In the genomic region with DNA sequence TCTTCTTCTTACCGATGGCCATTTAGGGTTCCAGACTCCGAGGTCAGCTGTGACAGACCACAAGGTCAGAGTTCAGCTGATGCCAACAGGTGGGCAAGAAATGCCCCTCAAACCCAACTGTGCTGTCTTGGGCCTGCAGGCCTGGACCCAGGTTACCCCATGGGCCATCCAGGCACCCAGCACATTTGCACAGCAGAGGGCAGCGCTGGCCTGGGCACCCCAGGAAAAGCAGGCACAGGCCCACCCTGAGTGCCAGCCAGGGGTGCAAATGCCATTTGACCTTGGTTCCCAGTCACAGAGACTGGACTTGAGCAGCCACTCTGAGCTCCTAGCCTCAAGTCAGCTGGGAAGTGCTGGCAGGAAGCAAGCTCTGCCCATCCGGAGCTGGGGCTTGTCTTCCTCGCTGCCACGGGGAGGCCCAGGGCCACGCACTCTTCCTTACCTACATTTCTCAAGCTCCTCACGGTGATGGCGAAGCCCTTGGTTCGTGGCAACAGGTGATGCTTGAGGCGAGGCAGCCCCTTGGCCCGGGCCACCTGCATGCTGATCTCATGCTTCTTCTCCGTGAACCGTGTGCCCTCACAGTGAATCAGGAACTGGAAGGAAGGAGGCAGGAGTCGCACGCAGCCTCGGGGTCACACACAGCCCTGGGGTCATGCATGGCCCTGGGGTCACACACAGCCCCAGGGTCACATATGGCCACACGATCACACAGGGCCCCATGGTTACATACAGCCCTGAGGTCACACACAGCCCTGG, we compare ENCODE assay signal across 9 cellular contexts.
DNase-seq lines count a peak whose midpoint lies in the region; ATAC-seq and TF ChIP-seq lines count a peak whose summit lies in the region.
"Had no signal": no experiment of that assay in that cellular context is flagged by ENCODE, and none has a peak within 500 bp of the region (broad histone marks: within the 10 kb centered on the region; RNA-seq: fewer than 3 reads in every experiment).

No MANE protein-coding gene starts in this region.

- no peaks in the 10 kb centered on the region for H3K4me1 Mint-ChIP-seq in activated CD8-positive, alpha-beta T cell treated with anti-CD3 and anti-CD28 coated beads for 36 hours (ENCODE audit: low read depth)

- CTCF ChIA-PET in activated CD8-positive, alpha-beta T cell treated with anti-CD3 and anti-CD28 coated beads for 36 hours (lab: Charles Lee), result interaction anchor here (0.9 to 1.1 kb wide), 2 partner anchors 218 to 220 kb away, joined by 4 to 8 read pairs; no protein-coding TSS in a partner anchor

- peak; percentile 30 for TF ChIP-seq CTCF in GM13976 (IDR thresholded peaks at IDR 0.05; ENCODE audit: borderline replicate concordance, control extremely low read depth, extremely low read depth, insufficient read depth, missing control alignments)
- peak; percentile 24 for TF ChIP-seq CTCF in activated CD8-positive, alpha-beta T cell treated with anti-CD3 and anti-CD28 coated beads for 36 hours (IDR thresholded peaks at IDR 0.05)

- H3K9me3 Mint-ChIP-seq in activated CD8-positive, alpha-beta T cell treated with anti-CD3 and anti-CD28 coated beads for 36 hours, result peaks cover 4% of the 10 kb centered on the region

- H3K36me3 Mint-ChIP-seq in activated CD8-positive, alpha-beta T cell treated with anti-CD3 and anti-CD28 coated beads for 36 hours (ENCODE audit: low read depth), result peaks cover 12% of the 10 kb centered on the region

- H3K4me3 Mint-ChIP-seq in activated CD8-positive, alpha-beta T cell treated with anti-CD3 and anti-CD28 coated beads for 36 hours, result no peak overlapping the region

- ATAC-seq in activated CD8-positive, alpha-beta T cell treated with anti-CD3 and anti-CD28 coated beads for 36 hours, result no peak
- peak; percentile 61 for ATAC-seq in left ventricle myocardium superior
- no peak for ATAC-seq in GM18502 (IDR thresholded peaks at IDR 0.05; ENCODE audit: poor library complexity, unreplicated experiment)

- DNase-seq in 8988T (peak; percentile 65), GM13976 (ENCODE audit: low spot score) (peak; percentile 59), left ventricle myocardium superior (no peak), T-helper 9 cell (no peak), GM19240 (ENCODE audit: insufficient read length, low spot score) (no peak), OCI-M2 (lab: John Stamatoyannopoulos, UW; ENCODE audit: unreplicated experiment) (no peak)
- DNase-seq in activated CD8-positive, alpha-beta T cell treated with anti-CD3 and anti-CD28 coated beads for 36 hours, result peak; percentile 23
- DNase-seq: naive B cell had no signal

- in situ Hi-C loops in GM13976 (cut with MboI; ENCODE audit: low sequenced_read_pairs, unreplicated experiment), result no loop called here

- POLR2A ChIA-PET in activated CD8-positive, alpha-beta T cell treated with anti-CD3 and anti-CD28 coated beads for 36 hours (lab: Charles Lee), result no interaction called here

- no peak overlapping the region for H3K27ac Mint-ChIP-seq in activated CD8-positive, alpha-beta T cell treated with anti-CD3 and anti-CD28 coated beads for 36 hours

- H3K27me3 Mint-ChIP-seq in activated CD8-positive, alpha-beta T cell treated with anti-CD3 and anti-CD28 coated beads for 36 hours, result no peaks in the 10 kb centered on the region
- H3K27me3 Mint-ChIP-seq: naive B cell had no signal

- intact Hi-C loops in activated CD8-positive, alpha-beta T cell treated with anti-CD3 and anti-CD28 coated beads for 36 hours (cut with micrococcal nuclease), result no loop called here
- intact Hi-C loops in left ventricle myocardium superior (cut with micrococcal nuclease), result no loop called here

Comparison
In these comparisons a context has a peak if more than half of its experiments do, and no peak if none do; other contexts are left out.
1. DNase-seq: peak in 8988T (single experiment), GM13976 (single experiment) and activated CD8-positive, alpha-beta T cell treated with anti-CD3 and anti-CD28 coated beads for 36 hours (single experiment); none in left ventricle myocardium superior (single experiment), T-helper 9 cell (single experiment), GM19240 (single experiment) and OCI-M2 (single experiment).